29 cellular contexts compared by ENCODE assay signal in genomic region chr1:56589369-56589768, GRCh38.
"Had no signal": no experiment of that assay in that cellular context is flagged by ENCODE, and none has a peak within 500 bp of the region (broad histone marks: within the 10 kb centered on the region; RNA-seq: fewer than 3 reads in every experiment).

No MANE protein-coding gene starts in this region.

- H3K4me1 Mint-ChIP-seq: stimulated activated effector memory CD8-positive, alpha-beta T cell treated with anti-CD3 and anti-CD28 coated beads, Interleukin-12 subunit alpha, Interleukin-12 subunit beta, amount 100 ng/mL, for 72 hours; stimulated activated memory B cell treated with anti-CD40 and anti-IgM and Interleukin-4, amounts not matched to agents 10 μg/mL and 1 μg/mL and 100 μg/mL, for 72 hours; stimulated activated naive CD8-positive, alpha-beta T cell treated with anti-CD3 and anti-CD28 coated beads, Interleukin-15, amount 100 ng/mL, for 72 hours had no signal

- H3K27me3 Mint-ChIP-seq: stimulated activated memory B cell treated with anti-CD40 and anti-IgM and Interleukin-4, amounts not matched to agents 10 μg/mL and 1 μg/mL and 100 μg/mL, for 72 hours; stimulated activated naive CD8-positive, alpha-beta T cell treated with anti-CD3 and anti-CD28 coated beads, Interleukin-15, amount 100 ng/mL, for 72 hours; type B pancreatic cell had no signal

- H3K9me3 ChIP-seq: stomach, suprapubic skin, testis, thoracic aorta, thyroid gland, tibial artery, tibial nerve, transverse colon, upper lobe of left lung, uterus, vagina had no signal

- H3K9me3 Mint-ChIP-seq: stimulated activated memory B cell treated with anti-CD40 and anti-IgM and Interleukin-4, amounts not matched to agents 10 μg/mL and 1 μg/mL and 100 μg/mL, for 72 hours; stimulated activated naive B cell treated with anti-CD40 and anti-IgM and Interleukin-4, amounts not matched to agents 10 μg/mL and 1 μg/mL and 100 μg/mL, for 72 hours; stimulated activated naive CD8-positive, alpha-beta T cell treated with anti-CD3 and anti-CD28 coated beads, Interleukin-15, Interleukin-2, amounts not matched to agents 100 ng/mL and 50 ng/mL, for 24 hours; type B pancreatic cell had no signal

- DNase-seq: stimulated activated CD4-positive, alpha-beta T cell treated with anti-CD3 and anti-CD28 coated beads, Interleukin-2, amount 100 ng/mL, for 24 hours; stimulated activated CD4-positive, alpha-beta T cell treated with anti-CD3 and anti-CD28 coated beads, Interleukin-2, amount 100 ng/mL, for 48 hours; stimulated activated CD4-positive, alpha-beta T cell treated with anti-CD3 and anti-CD28 coated beads, Interleukin-4, amount 100 ng/mL, for 1 hour; stimulated activated CD4-positive, alpha-beta T cell treated with anti-CD3 and anti-CD28 coated beads, Interleukin-4, amount 100 ng/mL, for 24 hours; stimulated activated CD4-positive, alpha-beta T cell treated with anti-CD3 and anti-CD28 coated beads, Interleukin-4, amount 100 ng/mL, for 4 hours; stimulated activated CD8-positive, alpha-beta memory T cell treated with anti-CD3 and anti-CD28 coated beads, Interleukin-4, amount 100 ng/mL, for 48 hours; stimulated activated naive B cell treated with anti-CD40 and anti-IgM and Interleukin-4, amounts not matched to agents 10 μg/mL and 1 μg/mL and 100 μg/mL, for 72 hours; stimulated activated naive CD4-positive, alpha-beta T cell treated with Interleukin-2 at 50 U/mL for 16 hours; stimulated activated naive CD8-positive, alpha-beta T cell treated with anti-CD3 and anti-CD28 coated beads, Interleukin-15, amount 100 ng/mL, for 72 hours; stimulated activated naive CD8-positive, alpha-beta T cell treated with anti-CD3 and anti-CD28 coated beads, Interleukin-15, Interleukin-2, amounts not matched to agents 100 U/mL and 50 U/mL, for 24 hours; stomach; substantia nigra; testis; thyroid gland; tibial artery; transverse colon; trophoblast cell; upper lobe of left lung; upper lobe of right lung; uterus had no signal

- H3K4me1 ChIP-seq: suprapubic skin, testis, upper lobe of left lung, upper lobe of right lung, uterus, vagina had no signal

- H3K36me3 ChIP-seq: stomach, suprapubic skin, thoracic aorta, thyroid gland, tibial artery, tibial nerve, transverse colon, upper lobe of left lung, upper lobe of right lung, uterus, vagina had no signal

- H3K27ac ChIP-seq: stomach, suprapubic skin, testis, thoracic aorta, thyroid gland, tibial artery, tibial nerve, transverse colon, upper lobe of left lung, upper lobe of right lung, uterus, vagina had no signal

- H3K4me3 Mint-ChIP-seq: stimulated activated effector memory CD8-positive, alpha-beta T cell treated with anti-CD3 and anti-CD28 coated beads, Interleukin-12 subunit alpha, Interleukin-12 subunit beta, amount 100 ng/mL, for 72 hours; stimulated activated memory B cell treated with anti-CD40 and anti-IgM and Interleukin-4, amounts not matched to agents 10 μg/mL and 1 μg/mL and 100 μg/mL, for 72 hours; stimulated activated naive B cell treated with anti-CD40 and anti-IgM and Interleukin-4, amounts not matched to agents 10 μg/mL and 1 μg/mL and 100 μg/mL, for 72 hours; stimulated activated naive CD8-positive, alpha-beta T cell treated with anti-CD3 and anti-CD28 coated beads, Interleukin-15, amount 100 ng/mL, for 72 hours; stimulated activated naive CD8-positive, alpha-beta T cell treated with anti-CD3 and anti-CD28 coated beads, Interleukin-15, Interleukin-2, amounts not matched to agents 100 ng/mL and 50 ng/mL, for 24 hours; type B pancreatic cell had no signal

- H3K36me3 Mint-ChIP-seq: stimulated activated effector memory CD8-positive, alpha-beta T cell treated with anti-CD3 and anti-CD28 coated beads, Interleukin-12 subunit alpha, Interleukin-12 subunit beta, amount 100 ng/mL, for 72 hours; stimulated activated memory B cell treated with anti-CD40 and anti-IgM and Interleukin-4, amounts not matched to agents 10 μg/mL and 1 μg/mL and 100 μg/mL, for 72 hours; stimulated activated naive B cell treated with anti-CD40 and anti-IgM and Interleukin-4, amounts not matched to agents 10 μg/mL and 1 μg/mL and 100 μg/mL, for 72 hours; type B pancreatic cell had no signal

- H3K27ac Mint-ChIP-seq: stimulated activated effector memory CD8-positive, alpha-beta T cell treated with anti-CD3 and anti-CD28 coated beads, Interleukin-12 subunit alpha, Interleukin-12 subunit beta, amount 100 ng/mL, for 72 hours; stimulated activated memory B cell treated with anti-CD40 and anti-IgM and Interleukin-4, amounts not matched to agents 10 μg/mL and 1 μg/mL and 100 μg/mL, for 72 hours; stimulated activated naive B cell treated with anti-CD40 and anti-IgM and Interleukin-4, amounts not matched to agents 10 μg/mL and 1 μg/mL and 100 μg/mL, for 72 hours; stimulated activated naive CD8-positive, alpha-beta T cell treated with anti-CD3 and anti-CD28 coated beads, Interleukin-15, amount 100 ng/mL, for 72 hours; stimulated activated naive CD8-positive, alpha-beta T cell treated with anti-CD3 and anti-CD28 coated beads, Interleukin-15, Interleukin-2, amounts not matched to agents 100 ng/mL and 50 ng/mL, for 24 hours; type B pancreatic cell had no signal

- ATAC-seq: stimulated activated effector memory CD8-positive, alpha-beta T cell treated with anti-CD3 and anti-CD28 coated beads, Interleukin-12 subunit alpha, Interleukin-12 subunit beta, amount 100 ng/mL, for 72 hours; stimulated activated memory B cell treated with anti-CD40 and anti-IgM and Interleukin-4, amounts not matched to agents 10 μg/mL and 1 μg/mL and 100 μg/mL, for 72 hours; stimulated activated naive B cell treated with anti-CD40 and anti-IgM and Interleukin-4, amounts not matched to agents 10 μg/mL and 1 μg/mL and 100 μg/mL, for 72 hours; stimulated activated naive CD8-positive, alpha-beta T cell treated with anti-CD3 and anti-CD28 coated beads, Interleukin-15, amount 100 ng/mL, for 72 hours; stimulated activated naive CD8-positive, alpha-beta T cell treated with anti-CD3 and anti-CD28 coated beads, Interleukin-15, Interleukin-2, amounts not matched to agents 100 U/mL and 50 U/mL, for 24 hours; upper lobe of right lung had no signal

- H3K4me3 ChIP-seq: stomach, suprapubic skin, testis, thoracic aorta, thyroid gland, tibial artery, tibial nerve, transverse colon, upper lobe of left lung, upper lobe of right lung, uterus, vagina had no signal

- FAIRE-seq: urothelium cell line had no signal
